ENCODE assay signal across 1 cellular context in the genomic region with DNA sequence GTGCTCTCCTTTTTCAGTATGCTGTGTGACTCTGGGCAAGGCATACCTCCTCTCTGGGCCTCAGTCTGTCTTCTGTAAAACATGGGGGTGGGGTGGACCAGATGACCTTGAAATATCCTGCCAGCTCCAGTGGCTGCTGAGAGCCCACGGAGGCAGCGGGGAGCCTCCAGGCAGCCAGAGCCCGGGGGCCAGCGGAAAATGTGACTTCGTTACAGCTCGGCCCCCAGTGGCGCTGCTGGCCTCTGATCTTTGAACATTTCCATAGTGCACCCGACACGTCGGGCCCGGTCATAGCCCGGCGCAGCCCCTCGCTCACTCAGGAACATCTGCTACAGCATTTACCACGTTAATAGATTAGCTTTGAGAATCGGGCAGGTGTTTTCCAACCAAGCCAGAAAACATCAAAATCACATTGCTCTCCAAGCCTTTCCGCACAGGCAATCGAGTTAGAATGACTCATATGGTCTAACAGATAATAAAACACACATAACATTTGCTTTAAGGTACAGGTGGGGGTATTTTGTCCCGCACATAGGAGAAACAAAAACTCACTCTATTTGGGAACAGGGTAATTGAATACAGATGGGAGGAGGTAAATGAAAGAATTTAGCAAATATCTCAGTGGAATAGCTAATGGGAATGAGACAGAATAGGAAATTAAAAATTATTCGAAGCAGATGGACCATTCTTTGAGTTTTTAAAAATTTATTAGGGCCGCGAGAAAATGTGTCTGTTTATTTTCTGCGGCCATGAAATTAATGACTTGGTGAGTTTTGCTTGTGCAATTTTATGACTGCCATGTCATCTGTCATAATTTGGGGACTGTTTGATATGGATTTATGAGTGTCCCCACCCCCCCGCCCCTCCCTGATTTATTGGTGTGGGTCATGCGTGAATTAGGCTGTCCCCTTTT.
TF ChIP-seq lines count a peak whose summit lies in the region.

No MANE protein-coding gene starts in this region.

TF ChIP-seq in HEK293, 187 proteins besides CTCF, POLR2A, EP300 and RAD21 (continued from another document):
- TF ChIP-seq ZBTB8A (tag by site-specific recombination; IDR thresholded peaks at IDR 0.05) (peak; percentile 52; the same call in 1 of the 2 replicates), ZNF514 (tag by site-specific recombination; IDR thresholded peaks at IDR 0.05) (no peak), ZNF292 (tag by site-specific recombination; IDR thresholded peaks at IDR 0.05; ENCODE audit: borderline replicate concordance, low read depth) (no peak), ZFP41 (tag by site-specific recombination; IDR thresholded peaks at IDR 0.05; ENCODE audit: borderline replicate concordance) (no peak), ZNF510 (tag by site-specific recombination; IDR thresholded peaks at IDR 0.05; ENCODE audit: insufficient replicate concordance) (no peak)
- TF ChIP-seq, protein P1, sequence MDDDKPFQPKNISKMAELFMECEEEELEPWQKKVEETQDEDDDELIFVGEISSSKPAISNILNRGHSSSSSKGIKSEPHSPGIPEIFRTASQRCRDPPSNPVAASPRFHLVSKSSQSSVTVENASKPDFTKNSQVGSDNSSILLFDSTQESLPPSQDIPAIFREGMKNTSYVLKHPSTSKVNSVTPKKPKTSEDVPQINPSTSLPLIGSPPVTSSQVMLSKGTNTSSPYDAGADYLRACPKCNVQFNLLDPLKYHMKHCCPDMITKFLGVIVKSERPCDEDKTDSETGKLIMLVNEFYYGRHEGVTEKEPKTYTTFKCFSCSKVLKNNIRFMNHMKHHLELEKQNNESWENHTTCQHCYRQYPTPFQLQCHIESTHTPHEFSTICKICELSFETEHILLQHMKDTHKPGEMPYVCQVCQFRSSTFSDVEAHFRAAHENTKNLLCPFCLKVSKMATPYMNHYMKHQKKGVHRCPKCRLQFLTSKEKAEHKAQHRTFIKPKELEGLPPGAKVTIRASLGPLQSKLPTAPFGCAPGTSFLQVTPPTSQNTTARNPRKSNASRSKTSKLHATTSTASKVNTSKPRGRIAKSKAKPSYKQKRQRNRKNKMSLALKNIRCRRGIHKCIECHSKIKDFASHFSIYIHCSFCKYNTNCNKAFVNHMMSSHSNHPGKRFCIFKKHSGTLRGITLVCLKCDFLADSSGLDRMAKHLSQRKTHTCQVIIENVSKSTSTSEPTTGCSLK (tag by site-specific recombination; IDR thresholded peaks at IDR 0.05) = no peak
TF ChIP-seq in HEK293: peak in this region for 4.
